Comparison of ENCODE assay signal across 1 cellular context in genomic region chr15:60526127-60526616, GRCh38.
TF ChIP-seq lines count a peak whose summit lies in the region.

No MANE protein-coding gene starts in this region.

TF ChIP-seq in HEK293, 187 proteins besides CTCF, POLR2A, EP300 and RAD21 (continued from another document):
- TF ChIP-seq, protein P1, sequence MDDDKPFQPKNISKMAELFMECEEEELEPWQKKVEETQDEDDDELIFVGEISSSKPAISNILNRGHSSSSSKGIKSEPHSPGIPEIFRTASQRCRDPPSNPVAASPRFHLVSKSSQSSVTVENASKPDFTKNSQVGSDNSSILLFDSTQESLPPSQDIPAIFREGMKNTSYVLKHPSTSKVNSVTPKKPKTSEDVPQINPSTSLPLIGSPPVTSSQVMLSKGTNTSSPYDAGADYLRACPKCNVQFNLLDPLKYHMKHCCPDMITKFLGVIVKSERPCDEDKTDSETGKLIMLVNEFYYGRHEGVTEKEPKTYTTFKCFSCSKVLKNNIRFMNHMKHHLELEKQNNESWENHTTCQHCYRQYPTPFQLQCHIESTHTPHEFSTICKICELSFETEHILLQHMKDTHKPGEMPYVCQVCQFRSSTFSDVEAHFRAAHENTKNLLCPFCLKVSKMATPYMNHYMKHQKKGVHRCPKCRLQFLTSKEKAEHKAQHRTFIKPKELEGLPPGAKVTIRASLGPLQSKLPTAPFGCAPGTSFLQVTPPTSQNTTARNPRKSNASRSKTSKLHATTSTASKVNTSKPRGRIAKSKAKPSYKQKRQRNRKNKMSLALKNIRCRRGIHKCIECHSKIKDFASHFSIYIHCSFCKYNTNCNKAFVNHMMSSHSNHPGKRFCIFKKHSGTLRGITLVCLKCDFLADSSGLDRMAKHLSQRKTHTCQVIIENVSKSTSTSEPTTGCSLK (tag by site-specific recombination; IDR thresholded peaks at IDR 0.05), result no peak
- TF ChIP-seq ZNF785 (tag by site-specific recombination; IDR thresholded peaks at IDR 0.05), result no peak
- TF ChIP-seq ZNF621 (tag by site-specific recombination; IDR thresholded peaks at IDR 0.05), result no peak
- TF ChIP-seq IKZF3 (tag by site-specific recombination; IDR thresholded peaks at IDR 0.05), result no peak
- no peak for TF ChIP-seq ZNF274 (IDR thresholded peaks at IDR 0.05; ENCODE audit: low read length)
- TF ChIP-seq ZNF274 (tag by site-specific recombination; IDR thresholded peaks at IDR 0.05; ENCODE audit: borderline replicate concordance), result no peak
- TF ChIP-seq KLF16 (tag by site-specific recombination; IDR thresholded peaks at IDR 0.05), result no peak
- TF ChIP-seq, protein P2, sequence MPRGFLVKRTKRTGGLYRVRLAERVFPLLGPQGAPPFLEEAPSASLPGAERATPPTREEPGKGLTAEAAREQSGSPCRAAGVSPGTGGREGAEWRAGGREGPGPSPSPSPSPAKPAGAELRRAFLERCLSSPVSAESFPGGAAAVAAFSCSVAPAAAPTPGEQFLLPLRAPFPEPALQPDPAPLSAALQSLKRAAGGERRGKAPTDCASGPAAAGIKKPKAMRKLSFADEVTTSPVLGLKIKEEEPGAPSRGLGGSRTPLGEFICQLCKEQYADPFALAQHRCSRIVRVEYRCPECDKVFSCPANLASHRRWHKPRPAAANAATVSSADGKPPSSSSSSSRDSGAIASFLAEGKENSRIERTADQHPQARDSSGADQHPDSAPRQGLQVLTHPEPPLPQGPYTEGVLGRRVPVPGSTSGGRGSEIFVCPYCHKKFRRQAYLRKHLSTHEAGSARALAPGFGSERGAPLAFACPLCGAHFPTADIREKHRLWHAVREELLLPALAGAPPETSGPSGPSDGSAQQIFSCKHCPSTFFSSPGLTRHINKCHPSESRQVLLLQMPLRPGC (tag by site-specific recombination; IDR thresholded peaks at IDR 0.05), result peak; percentile 38; the same call in 1 of the 2 replicates
- no peak for TF ChIP-seq ZNF48 (tag by site-specific recombination; IDR thresholded peaks at IDR 0.05)
- TF ChIP-seq ZNF335 (tag by site-specific recombination; conservative IDR thresholded peaks at IDR 0.05), result peak; percentile 19; the same call in 1 of the 2 replicates
- TF ChIP-seq PATZ1 (tag by site-specific recombination; IDR thresholded peaks at IDR 0.05), result peak; percentile 25; the same call in 1 of the 2 replicates
- TF ChIP-seq, protein P3, sequence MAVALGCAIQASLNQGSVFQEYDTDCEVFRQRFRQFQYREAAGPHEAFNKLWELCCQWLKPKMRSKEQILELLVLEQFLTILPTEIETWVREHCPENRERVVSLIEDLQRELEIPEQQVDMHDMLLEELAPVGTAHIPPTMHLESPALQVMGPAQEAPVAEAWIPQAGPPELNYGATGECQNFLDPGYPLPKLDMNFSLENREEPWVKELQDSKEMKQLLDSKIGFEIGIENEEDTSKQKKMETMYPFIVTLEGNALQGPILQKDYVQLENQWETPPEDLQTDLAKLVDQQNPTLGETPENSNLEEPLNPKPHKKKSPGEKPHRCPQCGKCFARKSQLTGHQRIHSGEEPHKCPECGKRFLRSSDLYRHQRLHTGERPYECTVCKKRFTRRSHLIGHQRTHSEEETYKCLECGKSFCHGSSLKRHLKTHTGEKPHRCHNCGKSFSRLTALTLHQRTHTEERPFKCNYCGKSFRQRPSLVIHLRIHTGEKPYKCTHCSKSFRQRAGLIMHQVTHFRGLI (tag by site-specific recombination; IDR thresholded peaks at IDR 0.05), result peak; percentile 87
- peak; percentile 53; the same call in 1 of the 2 replicates for TF ChIP-seq ZBTB20 (tag by site-specific recombination; IDR thresholded peaks at IDR 0.05)
- no peak for TF ChIP-seq ZNF239 (tag by site-specific recombination; IDR thresholded peaks at IDR 0.05)
- no peak for TF ChIP-seq ZNF248 (tag by site-specific recombination; IDR thresholded peaks at IDR 0.05)
- no peak for TF ChIP-seq ZNF10 (tag by site-specific recombination; IDR thresholded peaks at IDR 0.05)
- no peak for TF ChIP-seq ZNF324 (tag by site-specific recombination; IDR thresholded peaks at IDR 0.05)
- no peak for TF ChIP-seq ZNF555 (tag by site-specific recombination; conservative IDR thresholded peaks at IDR 0.05)
- TF ChIP-seq ZNF366 (tag by site-specific recombination; conservative IDR thresholded peaks at IDR 0.05), result peak; percentile 43; the same call in 1 of the 2 replicates
- no peak for TF ChIP-seq ZNF658 (tag by site-specific recombination; IDR thresholded peaks at IDR 0.05)
